Comparison of ENCODE assay signal across 8 cellular contexts in the genomic region with DNA sequence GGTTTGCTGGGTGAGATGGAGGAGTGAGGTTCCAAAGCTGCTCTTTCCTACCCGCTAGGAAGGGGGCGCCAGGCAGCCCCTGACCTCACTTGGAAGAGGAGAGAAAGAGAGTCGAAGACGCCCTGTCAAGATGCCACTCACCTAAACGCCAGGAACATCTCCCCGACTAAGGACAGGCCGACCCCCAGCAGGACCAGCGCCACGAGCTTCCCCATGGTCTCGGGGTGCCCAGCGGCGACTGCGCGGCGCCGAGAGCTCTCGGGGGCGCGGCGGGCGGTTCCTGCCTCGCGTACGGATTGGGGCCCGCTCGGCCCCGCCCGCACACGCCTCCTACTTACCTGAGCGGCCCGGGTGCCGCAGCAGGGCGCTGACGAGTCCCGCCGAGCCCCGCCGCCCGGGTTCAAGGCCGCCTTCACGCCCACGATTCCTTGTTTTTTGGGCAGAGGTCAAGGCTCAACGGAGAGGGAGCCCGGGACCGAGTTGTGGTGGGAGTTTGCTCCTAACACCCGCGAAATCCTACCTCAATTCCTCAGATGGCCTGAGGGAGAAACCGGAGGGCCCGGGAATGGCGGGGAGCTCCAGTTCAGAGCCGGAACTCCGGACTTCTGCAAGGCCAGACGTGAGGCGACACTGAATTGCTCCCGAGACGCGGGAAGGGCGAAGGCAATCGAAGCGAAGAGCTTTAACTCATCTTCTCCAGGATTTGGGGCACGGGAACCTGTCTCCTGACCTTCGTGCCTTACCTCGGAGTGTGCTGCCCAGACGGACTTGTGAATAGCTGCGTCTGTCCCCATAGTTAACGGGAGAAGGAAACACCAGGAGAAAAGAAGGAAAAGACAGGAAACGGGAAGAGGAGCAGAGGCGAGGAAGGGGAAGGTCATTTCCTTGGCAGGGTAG. TPM values are rescaled to one million over a fixed set of nuclear protein-coding genes. Genes with fewer than 3 reads are reported as not detected.
A peak's percentile ranks its signal among the peaks of the same experiment; 100 is the strongest.
DNase-seq lines count a peak whose midpoint lies in the region; ATAC-seq and TF ChIP-seq lines count a peak whose summit lies in the region.

A gene (minus strand): TSS at position 240 of the 897 bp plus-strand sequence. CDS start 25 bp downstream, at position 215.

- peak; percentile 97 for ATAC-seq in foreskin keratinocyte
- ATAC-seq in sciatic nerve: peak; percentile 74
- ATAC-seq in HG03025 (IDR thresholded peaks at IDR 0.05; ENCODE audit: low FRiP score, unreplicated experiment): no peak

- H2AFZ ChIP-seq in OCI-LY7 (ENCODE audit: low read length): no peak within 1 kb of the TSS

- H3K4me3 ChIP-seq in OCI-LY7 (ENCODE audit: low read depth, low read length, poor library complexity, severe bottlenecking): no peak within 1 kb of the TSS

- POLR2A ChIA-PET in activated CD4-positive, alpha-beta memory T cell treated with anti-CD3 and anti-CD28 coated beads, Interleukin-2, amount 10 ng/mL, durations not matched to agents 7 days and 5 days (lab: Charles Lee): no interaction called here
- POLR2A ChIA-PET in OCI-LY7 (lab: Charles Lee): no interaction called here

- H3K4me1 Mint-ChIP-seq in activated CD4-positive, alpha-beta memory T cell treated with anti-CD3 and anti-CD28 coated beads, Interleukin-2, amount 10 ng/mL, durations not matched to agents 7 days and 5 days: peaks cover 4% of the 10 kb centered on the region

- no peaks in the 10 kb centered on the region for H3K9me2 ChIP-seq in OCI-LY7 (ENCODE audit: insufficient read depth, low read length)

- peak; percentile 72 for TF ChIP-seq CTCF in foreskin keratinocyte (conservative IDR thresholded peaks at IDR 0.05)
- TF ChIP-seq CTCF in OCI-LY7 (conservative IDR thresholded peaks at IDR 0.05; ENCODE audit: low read length): no peak

- no peaks in the 10 kb centered on the region for H3K79me2 ChIP-seq in OCI-LY7 (ENCODE audit: insufficient read depth, low read depth, low read length)

- H4K20me1 ChIP-seq in OCI-LY7 (ENCODE audit: insufficient read depth, low read length): no peaks in the 10 kb centered on the region

- H3K4me2 ChIP-seq in OCI-LY7 (ENCODE audit: low read length): no peak within 1 kb of the TSS

- peak within 1 kb of the TSS; percentile 21 for H3K4me3 Mint-ChIP-seq in activated CD4-positive, alpha-beta memory T cell treated with anti-CD3 and anti-CD28 coated beads, Interleukin-2, amount 10 ng/mL, durations not matched to agents 7 days and 5 days

- H3K9me3 ChIP-seq in OCI-LY7 (ENCODE audit: low read length): no peaks in the 10 kb centered on the region

- CTCF ChIA-PET in activated CD4-positive, alpha-beta memory T cell treated with anti-CD3 and anti-CD28 coated beads, Interleukin-2, amount 10 ng/mL, durations not matched to agents 7 days and 5 days (lab: Charles Lee): interaction anchor here (0.8 to 1.2 kb wide), 6 partner anchors 14 to 81 kb away, joined by 3 to 4 read pairs (median 3); no protein-coding TSS in a partner anchor
- CTCF ChIA-PET in OCI-LY7 (lab: Charles Lee; ENCODE audit: unreplicated experiment): no interaction called here

- H3K4me1 ChIP-seq in foreskin keratinocyte (no peaks in the 10 kb centered on the region), OCI-LY7 (ENCODE audit: insufficient read depth, low read length, poor library complexity, severe bottlenecking) (no peaks in the 10 kb centered on the region)

- peak; percentile 8 for DNase-seq in activated gamma-delta T cell treated with Interleukin-2 at 50 U/mL for 16 hours
- DNase-seq in activated gamma-delta T cell (lab: John Stamatoyannopoulos, UW): no peak
- no peak for DNase-seq in activated CD4-positive, alpha-beta memory T cell treated with anti-CD3 and anti-CD28 coated beads, Interleukin-2, amount 10 ng/mL, durations not matched to agents 7 days and 5 days
- peak; percentile 53 to 67 for DNase-seq in foreskin keratinocyte
- DNase-seq in sciatic nerve (ENCODE audit: low spot score): no peak
- DNase-seq in NAMALWA (ENCODE audit: low spot score): no peak
- DNase-seq in OCI-LY7 (ENCODE audit: low spot score): no peak

- peak within 1 kb of the TSS; percentile 21 for H3K27ac ChIP-seq in foreskin keratinocyte
- H3K27ac ChIP-seq in OCI-LY7 (ENCODE audit: low read depth, low read length, poor library complexity, severe bottlenecking): no peak within 1 kb of the TSS

- peaks cover 36% of the 10 kb centered on the region for H3K27me3 Mint-ChIP-seq in activated CD4-positive, alpha-beta memory T cell treated with anti-CD3 and anti-CD28 coated beads, Interleukin-2, amount 10 ng/mL, durations not matched to agents 7 days and 5 days

- H3K9me3 Mint-ChIP-seq in activated CD4-positive, alpha-beta memory T cell treated with anti-CD3 and anti-CD28 coated beads, Interleukin-2, amount 10 ng/mL, durations not matched to agents 7 days and 5 days: no peaks in the 10 kb centered on the region

- H3K36me3 ChIP-seq in OCI-LY7 (ENCODE audit: insufficient read depth, low read length): no peaks in the 10 kb centered on the region

- intact Hi-C loops in sciatic nerve (cut with DNase I): no loop called here
- intact Hi-C loops in OCI-LY7 (cut with micrococcal nuclease; ENCODE audit: unreplicated experiment): no loop called here

- H3K36me3 Mint-ChIP-seq in activated CD4-positive, alpha-beta memory T cell treated with anti-CD3 and anti-CD28 coated beads, Interleukin-2, amount 10 ng/mL, durations not matched to agents 7 days and 5 days (ENCODE audit: low read depth): no peaks in the 10 kb centered on the region

- H3K27me3 ChIP-seq in foreskin keratinocyte: no peaks in the 10 kb centered on the region

- no TSS peak for BruUV-seq in OCI-LY7 (replicated peaks; lab: Mats Ljungman, UMichigan)

- no peak within 1 kb of the TSS for H3K27ac Mint-ChIP-seq in activated CD4-positive, alpha-beta memory T cell treated with anti-CD3 and anti-CD28 coated beads, Interleukin-2, amount 10 ng/mL, durations not matched to agents 7 days and 5 days

RNA-seq across cellular contexts. Expression of the gene that starts here (rescaled TPM):
- not detected for total RNA-seq in activated CD4-positive, alpha-beta memory T cell treated with anti-CD3 and anti-CD28 coated beads, Interleukin-2, amount 10 ng/mL, durations not matched to agents 7 days and 5 days
- 1.7 and 2.0 TPM in 2 replicates for total RNA-seq in foreskin keratinocyte
- 1.6 and 2.6 TPM in 2 replicates for polyA plus RNA-seq in foreskin keratinocyte
- total RNA-seq in sciatic nerve: 8.9 TPM
- not detected in 2 replicates for total RNA-seq in OCI-LY7 (2014; rRNA removed; shearing (Covaris generic))
- not detected in 2 replicates for total RNA-seq in OCI-LY7 (2022)

Comparison
In these comparisons a context has a peak if more than half of its experiments do, and no peak if none do; other contexts are left out.
1. DNase-seq: peak in activated gamma-delta T cell treated with Interleukin-2 at 50 U/mL for 16 hours (single experiment) and foreskin keratinocyte (2 of 2); none in activated gamma-delta T cell (single experiment), activated CD4-positive, alpha-beta memory T cell treated with anti-CD3 and anti-CD28 coated beads, Interleukin-2, amount 10 ng/mL, durations not matched to agents 7 days and 5 days (single experiment), sciatic nerve (single experiment), NAMALWA (single experiment) and OCI-LY7 (single experiment).